In genomic region chr12:20369164-20370000, GRCh38 we compare ENCODE assay signal across 8 cellular contexts. TPM values are rescaled to one million over a fixed set of nuclear protein-coding genes. Genes with fewer than 3 reads are reported as not detected.
A peak's percentile ranks its signal among the peaks of the same experiment; 100 is the strongest.
DNase-seq lines count a peak whose midpoint lies in the region; ATAC-seq and TF ChIP-seq lines count a peak whose summit lies in the region.

No MANE protein-coding gene starts in this region.

- peak overlapping the region; percentile 98 for H3K4me2 ChIP-seq in neuronal stem cell (ENCODE audit: insufficient read depth, low read length, poor library complexity, severe bottlenecking)

- H2AFZ ChIP-seq in neuronal stem cell (ENCODE audit: low read length), result peak overlapping the region; percentile 100

- H3K9me3 Mint-ChIP-seq in activated naive CD8-positive, alpha-beta T cell treated with anti-CD3 and anti-CD28 coated beads for 36 hours, result no peaks in the 10 kb centered on the region

- H3K27me3 Mint-ChIP-seq in activated naive CD8-positive, alpha-beta T cell treated with anti-CD3 and anti-CD28 coated beads for 36 hours, result peaks cover 76% of the 10 kb centered on the region

- peak; percentile 26 for DNase-seq in CD1c-positive myeloid dendritic cell (ENCODE audit: extremely low spot score)
- peak; percentile 18 for DNase-seq in activated naive CD8-positive, alpha-beta T cell treated with anti-CD3 and anti-CD28 coated beads for 36 hours
- DNase-seq in Right ventricle myocardium inferior (ENCODE audit: missing footprints), result peak; percentile 89
- DNase-seq in neuronal stem cell (ENCODE audit: low spot score), result peak; percentile 48
- DNase-seq in A172 (ENCODE audit: low spot score), result no peak

- H3K36me3 ChIP-seq in neuronal stem cell (replicated peaks in 1 of 2; ENCODE audit: control insufficient read depth in 2 of 2, insufficient read depth in 2 of 2, low read length in 2 of 2), result no peaks in the 10 kb centered on the region

- H2AK5ac ChIP-seq in neuronal stem cell (ENCODE audit: low read depth, low read length), result no peak overlapping the region

- H2BK12ac ChIP-seq in neuronal stem cell (ENCODE audit: low read length), result no peak overlapping the region

- H3K27ac Mint-ChIP-seq in activated naive CD8-positive, alpha-beta T cell treated with anti-CD3 and anti-CD28 coated beads for 36 hours, result no peak overlapping the region

- no peak for TF ChIP-seq RAD21 in Ishikawa (IDR thresholded peaks at IDR 0.05; ENCODE audit: low read depth)

- peak overlapping the region; percentile 47 for H3K23ac ChIP-seq in neuronal stem cell (ENCODE audit: low read depth, low read length, poor library complexity)

- H4K8ac ChIP-seq in neuronal stem cell (ENCODE audit: low read depth, low read length), result no peak overlapping the region

- peak overlapping the region; percentile 95 for H3K18ac ChIP-seq in neuronal stem cell (ENCODE audit: low read length)

- ATAC-seq in Right ventricle myocardium inferior (peak; percentile 86), GM19023 (IDR thresholded peaks at IDR 0.05; ENCODE audit: unreplicated experiment) (no peak), HG02884 (IDR thresholded peaks at IDR 0.05; ENCODE audit: unreplicated experiment) (no peak)

- peak overlapping the region; percentile 91 for H3K9ac ChIP-seq in neuronal stem cell (ENCODE audit: low read depth, low read length, poor library complexity)

- no peak overlapping the region for H3K27ac ChIP-seq in neuronal stem cell (replicated peaks; ENCODE audit: low read length)

- intact Hi-C loops in Right ventricle myocardium inferior (cut with DNase I), result loop anchor here (2.0 to 5.0 kb wide), 6 partner anchors 49 to 452 kb away; no protein-coding TSS in a partner anchor

- peak overlapping the region; percentile 75 for H2BK15ac ChIP-seq in neuronal stem cell (ENCODE audit: low read length)

- H3K4me1 ChIP-seq in neuronal stem cell (ENCODE audit: control insufficient read depth in 2 of 2, insufficient read depth in 1 of 2, low read depth in 1 of 2, low read length in 2 of 2), result peaks cover 0 to 15% of the 10 kb centered on the region in 2 donors

- H3K4me3 ChIP-seq in neuronal stem cell (ENCODE audit: low read length in 2 of 2), result peak overlapping the region; percentile 93 to 95

- peak overlapping the region; percentile 67 for H3K4me3 Mint-ChIP-seq in activated naive CD8-positive, alpha-beta T cell treated with anti-CD3 and anti-CD28 coated beads for 36 hours

- no peak overlapping the region for H2BK120ac ChIP-seq in neuronal stem cell (ENCODE audit: low read depth, low read length)

- TF ChIP-seq EP300 in Ishikawa (IDR thresholded peaks at IDR 0.05; ENCODE audit: borderline replicate concordance), result no peak; the same call in 1 of the 2 replicates

- peaks cover 0 to 4% (median 0%) of the 10 kb centered on the region in 3 experiments for H3K27me3 ChIP-seq in neuronal stem cell (ENCODE audit: control insufficient read depth in 3 of 3, insufficient read depth in 3 of 3, low read depth in 1 of 3, low read length in 3 of 3)

- H3K14ac ChIP-seq in neuronal stem cell (ENCODE audit: low read length), result no peak overlapping the region

- H2BK5ac ChIP-seq in neuronal stem cell (ENCODE audit: low read length), result peak overlapping the region; percentile 26

- H3K79me1 ChIP-seq in neuronal stem cell (ENCODE audit: low read depth, low read length), result peaks cover 4% of the 10 kb centered on the region

- peak overlapping the region; percentile 43 for H4K91ac ChIP-seq in neuronal stem cell (ENCODE audit: low read depth, low read length, poor library complexity)

- H3K9me3 ChIP-seq in neuronal stem cell (replicated peaks in 1 of 2; ENCODE audit: control insufficient read depth in 2 of 2, insufficient read depth in 1 of 2, low read depth in 1 of 2, low read length in 2 of 2), result no peaks in the 10 kb centered on the region

- no CpG with 5 or more reads among the region's 78 CpGs for WGBS in neuronal stem cell (ENCODE audit: extremely low coverage in 2 of 2, insufficient read length in 2 of 2, insufficient replicate concordance in 1 of 2), 2 donors

- H3K36me3 Mint-ChIP-seq in activated naive CD8-positive, alpha-beta T cell treated with anti-CD3 and anti-CD28 coated beads for 36 hours, result no peaks in the 10 kb centered on the region

- H3K4me1 Mint-ChIP-seq in activated naive CD8-positive, alpha-beta T cell treated with anti-CD3 and anti-CD28 coated beads for 36 hours, result peaks cover 14% of the 10 kb centered on the region

- H3K4ac ChIP-seq in neuronal stem cell (ENCODE audit: low read length), result no peak overlapping the region

TF ChIP-seq in Ishikawa, 13 proteins besides CTCF, POLR2A, EP300 and RAD21:
- TF ChIP-seq, protein P1, sequence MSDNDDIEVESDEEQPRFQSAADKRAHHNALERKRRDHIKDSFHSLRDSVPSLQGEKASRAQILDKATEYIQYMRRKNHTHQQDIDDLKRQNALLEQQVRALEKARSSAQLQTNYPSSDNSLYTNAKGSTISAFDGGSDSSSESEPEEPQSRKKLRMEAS (IDR thresholded peaks at IDR 0.05), result peak; percentile 54
- TF ChIP-seq, protein P2, sequence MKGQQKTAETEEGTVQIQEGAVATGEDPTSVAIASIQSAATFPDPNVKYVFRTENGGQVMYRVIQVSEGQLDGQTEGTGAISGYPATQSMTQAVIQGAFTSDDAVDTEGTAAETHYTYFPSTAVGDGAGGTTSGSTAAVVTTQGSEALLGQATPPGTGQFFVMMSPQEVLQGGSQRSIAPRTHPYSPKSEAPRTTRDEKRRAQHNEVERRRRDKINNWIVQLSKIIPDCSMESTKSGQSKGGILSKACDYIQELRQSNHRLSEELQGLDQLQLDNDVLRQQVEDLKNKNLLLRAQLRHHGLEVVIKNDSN (IDR thresholded peaks at IDR 0.05), result 0 out of 2 replicates have a peak, but pooled peaks have one; percentile 3
- peak; percentile 47; the same call in 1 of the 2 replicates for TF ChIP-seq TCF12 (IDR thresholded peaks at IDR 0.05; ENCODE audit: low read depth)
- no peak for TF ChIP-seq CEBPB (IDR thresholded peaks at IDR 0.05)
- TF ChIP-seq TEAD4 (IDR thresholded peaks at IDR 0.05), result 0 out of 2 replicates have a peak, but pooled peaks have one; percentile 2
- TF ChIP-seq CREB1 (IDR thresholded peaks at IDR 0.05; ENCODE audit: low read depth), result no peak
- peak; percentile 36; the same call in 1 of the 2 replicates for TF ChIP-seq EGR1 (IDR thresholded peaks at IDR 0.05)
- peak; percentile 61 for TF ChIP-seq ZBTB7A (IDR thresholded peaks at IDR 0.05; ENCODE audit: low read depth)
TF ChIP-seq in Ishikawa: peak in this region for 6.

RNA-seq across cellular contexts. Expression of gene PDE3A, which starts 1.0 kb away (rescaled TPM):
- total RNA-seq in activated naive CD8-positive, alpha-beta T cell treated with anti-CD3 and anti-CD28 coated beads for 36 hours, result not detected
- 152 TPM for total RNA-seq in Right ventricle myocardium inferior
- 0.49 TPM for polyA plus RNA-seq in neuronal stem cell (2013, experiment 1 of 2)
- 0.47 TPM for polyA plus RNA-seq in neuronal stem cell (2013, experiment 2 of 2)
- not detected in 2 replicates for total RNA-seq in A172 (2014; rRNA removed; shearing (Covaris generic))

Comparison
In these comparisons a context has a peak if more than half of its experiments do, and no peak if none do; other contexts are left out.
1. RNA of gene PDE3A, which starts 1.0 kb away (total RNA-seq): 152 TPM in Right ventricle myocardium inferior (single experiment); not detected in activated naive CD8-positive, alpha-beta T cell treated with anti-CD3 and anti-CD28 coated beads for 36 hours and not detected in A172; every median in the first group is over 100 times any median in the second.